22 cellular contexts compared by ENCODE assay signal in the genomic region with DNA sequence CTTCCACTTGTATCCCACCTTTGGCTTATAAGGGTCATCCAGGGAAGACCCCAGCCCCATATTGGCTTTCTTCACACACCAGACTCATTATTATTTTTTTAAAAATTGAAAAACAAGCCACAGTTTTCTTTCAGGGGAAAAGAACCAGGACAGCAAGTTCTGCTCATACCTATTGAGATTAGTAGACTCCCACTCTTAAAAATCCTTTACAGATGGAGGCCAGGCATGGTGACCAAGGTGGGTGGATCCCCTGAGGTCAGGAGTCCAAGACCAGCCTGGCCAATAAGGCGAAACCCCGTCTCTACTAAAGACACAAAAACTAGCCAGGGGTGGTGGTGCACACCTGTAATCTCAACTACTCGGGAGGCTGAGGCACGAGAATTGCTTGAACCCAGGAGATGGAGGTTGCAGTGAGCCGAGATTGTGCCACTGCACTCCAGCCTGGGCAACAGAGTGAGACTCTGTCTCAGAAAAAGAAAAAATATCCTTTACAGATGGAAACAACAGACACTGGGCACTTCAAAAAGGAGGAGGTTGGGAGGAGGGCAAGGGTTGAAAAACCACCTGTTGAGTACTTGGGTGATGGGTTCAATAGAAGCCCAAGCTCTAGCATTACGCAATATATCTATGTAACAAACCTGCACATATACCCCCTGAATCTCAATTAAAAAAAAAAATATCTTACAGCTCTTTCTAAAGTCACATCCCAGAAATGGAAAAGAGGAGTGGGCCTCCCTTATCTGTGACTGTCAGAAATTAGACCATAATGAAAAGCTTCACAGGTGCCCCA. TPM values are rescaled to one million over a fixed set of nuclear protein-coding genes. Genes with fewer than 3 reads are reported as not detected.
A peak's percentile ranks its signal among the peaks of the same experiment; 100 is the strongest.
DNase-seq lines count a peak whose midpoint lies in the region; ATAC-seq, FAIRE-seq and TF ChIP-seq lines count a peak whose summit lies in the region.
"Had no signal": no experiment of that assay in that cellular context is flagged by ENCODE, and none has a peak within 500 bp of the region (broad histone marks: within the 10 kb centered on the region; RNA-seq: fewer than 3 reads in every experiment).

No MANE protein-coding gene starts in this region.

- no peaks in the 10 kb centered on the region for H3K27me3 ChIP-seq in mesenchymal stem cell (ENCODE audit: control insufficient read depth in 1 of 2, insufficient read depth in 1 of 2, low read length in 2 of 2)
- H3K27me3 ChIP-seq: BLaER1, right atrium auricular region had no signal

- H3K4ac ChIP-seq in mesenchymal stem cell (ENCODE audit: low read depth in 1 of 2, low read length in 2 of 2), result no peak overlapping the region

- no peak overlapping the region for H3K4me2 ChIP-seq in mesenchymal stem cell (ENCODE audit: low read length, poor library complexity, severe bottlenecking)
- H3K4me2 ChIP-seq: BLaER1 had no signal

- no peak overlapping the region for H4K8ac ChIP-seq in mesenchymal stem cell (ENCODE audit: low read length)

- in situ Hi-C loops in KBM-7 (cut with MboI; ENCODE audit: low pct_unique_long_range_greater_than_20kb, low sequenced_read_pairs), result loop anchor here (25.0 kb wide), 1 partner anchor 353 kb away; no protein-coding TSS in a partner anchor

- H3K36me3 ChIP-seq in mesenchymal stem cell (ENCODE audit: control insufficient read depth in 1 of 2, insufficient read depth in 2 of 2, low read depth in 1 of 2, low read length in 2 of 2), result peaks cover 4 to 32% of the 10 kb centered on the region in 2 experiments
- H3K36me3 ChIP-seq: WERI-Rb-1 had no signal

- H3K18ac ChIP-seq in mesenchymal stem cell (ENCODE audit: low read depth in 1 of 2, low read length in 2 of 2), result no peak overlapping the region

- no peak overlapping the region for H3K14ac ChIP-seq in mesenchymal stem cell (ENCODE audit: low read length in 2 of 2)

- no peaks in the 10 kb centered on the region for H3K79me1 ChIP-seq in mesenchymal stem cell (replicated peaks; ENCODE audit: low read length, poor library complexity, severe bottlenecking)

- H3K4me3 ChIP-seq in mesenchymal stem cell (ENCODE audit: insufficient read depth in 1 of 2, low read depth in 1 of 2, low read length in 2 of 2), result no peak overlapping the region
- H3K4me3 ChIP-seq: BLaER1, lower lobe of right lung, right atrium auricular region had no signal

- peaks cover 0 to 13% of the 10 kb centered on the region in 2 donors for H3K4me1 Mint-ChIP-seq in natural killer cell
- peaks cover 11% of the 10 kb centered on the region in 2 donors for H3K4me1 Mint-ChIP-seq in natural killer cell treated with Interleukin-12 subunit alpha and Interleukin-12 subunit beta and Interleukin-15 and Interleukin-18, amount 100 ng/mL, for 72 hours (ENCODE audit: low read depth in 2 of 2)
- H3K4me1 Mint-ChIP-seq in activated naive CD8-positive, alpha-beta T cell treated with anti-CD3 and anti-CD28 coated beads, Interleukin-2, amount 50 U/mL, for 24 hours, result peaks cover 15% of the 10 kb centered on the region

- H3K23ac ChIP-seq in mesenchymal stem cell (ENCODE audit: low read length in 2 of 2), result no peak overlapping the region

- no peaks in the 10 kb centered on the region for H3K9me3 Mint-ChIP-seq in natural killer cell
- H3K9me3 Mint-ChIP-seq in natural killer cell treated with Interleukin-12 subunit alpha and Interleukin-12 subunit beta and Interleukin-15 and Interleukin-18, amount 100 ng/mL, for 72 hours, result no peaks in the 10 kb centered on the region
- H3K9me3 Mint-ChIP-seq in activated naive CD8-positive, alpha-beta T cell treated with anti-CD3 and anti-CD28 coated beads, Interleukin-2, amount 50 U/mL, for 24 hours, result no peaks in the 10 kb centered on the region

- no peak overlapping the region for H4K91ac ChIP-seq in mesenchymal stem cell (ENCODE audit: low read length)

- ATAC-seq in natural killer cell, result peak in 1 of 3 donors; percentile 21
- no peak for ATAC-seq in natural killer cell treated with Interleukin-12 subunit alpha and Interleukin-12 subunit beta and Interleukin-15 and Interleukin-18, amount 100 ng/mL, for 72 hours
- no peak for ATAC-seq in activated naive CD8-positive, alpha-beta T cell treated with anti-CD3 and anti-CD28 coated beads, Interleukin-2, amount 50 U/mL, for 24 hours
- no peak for ATAC-seq in GM21529 (IDR thresholded peaks at IDR 0.05; ENCODE audit: unreplicated experiment)

- H3K4me3 Mint-ChIP-seq in natural killer cell, result peak overlapping the region; percentile 28
- H3K4me3 Mint-ChIP-seq in natural killer cell treated with Interleukin-12 subunit alpha and Interleukin-12 subunit beta and Interleukin-15 and Interleukin-18, amount 100 ng/mL, for 72 hours, result no peak overlapping the region
- no peak overlapping the region for H3K4me3 Mint-ChIP-seq in activated naive CD8-positive, alpha-beta T cell treated with anti-CD3 and anti-CD28 coated beads, Interleukin-2, amount 50 U/mL, for 24 hours
- H3K4me3 Mint-ChIP-seq: type B pancreatic cell had no signal

- DNase-seq in natural killer cell (no peak), mesenchymal stem cell (peak; percentile 58), KBM-7 (no peak), urothelium cell line (ENCODE audit: low spot score) (no peak)
- DNase-seq in natural killer cell treated with Interleukin-12 subunit alpha and Interleukin-12 subunit beta and Interleukin-15 and Interleukin-18, amount 100 ng/mL, for 72 hours (ENCODE audit: low spot score), result no peak
- no peak for DNase-seq in activated naive CD8-positive, alpha-beta T cell treated with anti-CD3 and anti-CD28 coated beads, Interleukin-2, amount 50 U/mL, for 24 hours
- no peak for DNase-seq in activated CD8-positive, alpha-beta memory T cell treated with anti-CD3 and anti-CD28 coated beads, Interleukin-2, amount 50 U/mL, for 48 hours
- DNase-seq: ACHN; aorta; DMS 273 treated with DMSO at 0.1 percent for 48 hours; kidney; lower lobe of right lung; NCI-H1105 treated with DMSO at 0.1 percent for 48 hours; NCI-H2029 treated with DMSO at 0.1 percent for 48 hours; SIG-M5; stimulated activated CD4-positive, alpha-beta T cell treated with anti-CD3 and anti-CD28 coated beads, Interleukin-12 subunit alpha, Interleukin-12 subunit beta, amount 100 ng/mL, for 4 hours; WERI-Rb-1 had no signal

- no peak overlapping the region for H2BK120ac ChIP-seq in mesenchymal stem cell (ENCODE audit: low read depth, low read length)

- H3K4me1 ChIP-seq in mesenchymal stem cell (ENCODE audit: control insufficient read depth, insufficient read depth, low read depth, low read length), result no peaks in the 10 kb centered on the region

- no peak for TF ChIP-seq CTCF in natural killer cell (IDR thresholded peaks at IDR 0.05)

- peaks cover 18% of the 10 kb centered on the region for H3K36me3 Mint-ChIP-seq in natural killer cell
- peaks cover 18% of the 10 kb centered on the region for H3K36me3 Mint-ChIP-seq in natural killer cell treated with Interleukin-12 subunit alpha and Interleukin-12 subunit beta and Interleukin-15 and Interleukin-18, amount 100 ng/mL, for 72 hours
- H3K36me3 Mint-ChIP-seq in activated naive CD8-positive, alpha-beta T cell treated with anti-CD3 and anti-CD28 coated beads, Interleukin-2, amount 50 U/mL, for 24 hours (ENCODE audit: low read depth), result peaks cover 30% of the 10 kb centered on the region

- H3K27ac Mint-ChIP-seq in natural killer cell, result peak overlapping the region in 1 of 2 donors; percentile 64
- peak overlapping the region in 1 of 2 donors; percentile 62 for H3K27ac Mint-ChIP-seq in natural killer cell treated with Interleukin-12 subunit alpha and Interleukin-12 subunit beta and Interleukin-15 and Interleukin-18, amount 100 ng/mL, for 72 hours
- peak overlapping the region; percentile 14 for H3K27ac Mint-ChIP-seq in activated naive CD8-positive, alpha-beta T cell treated with anti-CD3 and anti-CD28 coated beads, Interleukin-2, amount 50 U/mL, for 24 hours
- H3K27ac Mint-ChIP-seq: type B pancreatic cell had no signal

- H2AK5ac ChIP-seq in mesenchymal stem cell (ENCODE audit: low read length, severe bottlenecking), result no peak overlapping the region

- intact Hi-C loops in natural killer cell (cut with micrococcal nuclease), result loop anchor here (10.0 kb wide), 1 partner anchor 265 kb away; no protein-coding TSS in a partner anchor

- FAIRE-seq in urothelium cell line (lab: Jason Lieb, UNC), result no peak
- FAIRE-seq: kidney had no signal

- 96% methylated on average over 5 of the region's 6 CpGs for WGBS in mesenchymal stem cell

- no peak overlapping the region for H2AFZ ChIP-seq in mesenchymal stem cell (ENCODE audit: low read depth, low read length)

- peaks cover 0 to 4% of the 10 kb centered on the region in 2 donors for H3K27me3 Mint-ChIP-seq in natural killer cell (ENCODE audit: low read depth in 2 of 2)
- H3K27me3 Mint-ChIP-seq in natural killer cell treated with Interleukin-12 subunit alpha and Interleukin-12 subunit beta and Interleukin-15 and Interleukin-18, amount 100 ng/mL, for 72 hours, result no peaks in the 10 kb centered on the region
- no peaks in the 10 kb centered on the region for H3K27me3 Mint-ChIP-seq in activated naive CD8-positive, alpha-beta T cell treated with anti-CD3 and anti-CD28 coated beads, Interleukin-2, amount 50 U/mL, for 24 hours
- H3K27me3 Mint-ChIP-seq: type B pancreatic cell had no signal

- H2BK5ac ChIP-seq in mesenchymal stem cell (ENCODE audit: low read depth, low read length, poor library complexity, severe bottlenecking), result no peak overlapping the region

- no peak overlapping the region for H2BK12ac ChIP-seq in mesenchymal stem cell (ENCODE audit: low read length in 2 of 2)

- H3K9me3 ChIP-seq in mesenchymal stem cell (ENCODE audit: control insufficient read depth, low read length), result peaks cover 7% of the 10 kb centered on the region
- H3K9me3 ChIP-seq: BLaER1, lower lobe of right lung, right atrium auricular region had no signal

- peak overlapping the region; percentile 99 for H3K9ac ChIP-seq in mesenchymal stem cell (ENCODE audit: low read length)
- H3K9ac ChIP-seq: BLaER1 had no signal

- peak overlapping the region; percentile 69 for H3K27ac ChIP-seq in mesenchymal stem cell (ENCODE audit: low read length, poor library complexity, severe bottlenecking)
- H3K27ac ChIP-seq: BLaER1, HL-60, WERI-Rb-1 had no signal

- H2BK15ac ChIP-seq in mesenchymal stem cell (ENCODE audit: low read depth, poor library complexity, severe bottlenecking), result no peak overlapping the region

RNA-seq across cellular contexts. Expression of a gene that starts 11.8 kb away (rescaled TPM):
- total RNA-seq in natural killer cell, result 100 to 1,000 TPM; 627 to 717 (median 634) TPM
- total RNA-seq in natural killer cell treated with Interleukin-12 subunit alpha and Interleukin-12 subunit beta and Interleukin-15 and Interleukin-18, amount 100 ng/mL, for 72 hours, result 100 to 1,000 TPM; 587 to 647 TPM
- 5,108 TPM for polyA plus RNA-seq in mesenchymal stem cell (2013, experiment 1 of 2)
- 5,084 TPM for polyA plus RNA-seq in mesenchymal stem cell (2013, experiment 2 of 2)

RNA-seq across cellular contexts. Expression of a gene that starts 38.4 kb away (rescaled TPM):
- 10 to 100 TPM; 11.0 to 21.8 (median 14.4) TPM for total RNA-seq in natural killer cell
- 10 to 100 TPM in 1 of 2 donors, 1 to 10 TPM in 1; 8.1 to 15.2 TPM for total RNA-seq in natural killer cell treated with Interleukin-12 subunit alpha and Interleukin-12 subunit beta and Interleukin-15 and Interleukin-18, amount 100 ng/mL, for 72 hours
- polyA plus RNA-seq in mesenchymal stem cell (2013, experiment 1 of 2), result 4.6 TPM
- 4.0 TPM for polyA plus RNA-seq in mesenchymal stem cell (2013, experiment 2 of 2)
